ENCODE assay signal across 17 cellular contexts in genomic region chr3:98952404-98952803, GRCh38.
"Had no signal": no experiment of that assay in that cellular context is flagged by ENCODE, and none has a peak within 500 bp of the region (broad histone marks: within the 10 kb centered on the region; RNA-seq: fewer than 3 reads in every experiment).

No MANE protein-coding gene starts in this region.

- H3K27ac Mint-ChIP-seq: activated CD4-positive, alpha-beta memory T cell treated with anti-CD3 and anti-CD28 coated beads for 36 hours; activated naive CD8-positive, alpha-beta T cell treated with anti-CD3 and anti-CD28 coated beads for 36 hours; endodermal cell had no signal

- H3K27me3 ChIP-seq: breast epithelium, right atrium auricular region, stomach had no signal

- H3K36me3 ChIP-seq: breast epithelium, right atrium auricular region, stomach had no signal

- H3K4me3 Mint-ChIP-seq: activated CD4-positive, alpha-beta memory T cell treated with anti-CD3 and anti-CD28 coated beads for 36 hours; activated naive CD8-positive, alpha-beta T cell treated with anti-CD3 and anti-CD28 coated beads for 36 hours; endodermal cell; neural crest cell had no signal

- H3K9me3 ChIP-seq: breast epithelium, right atrium auricular region, stomach had no signal

- H3K9me3 Mint-ChIP-seq: activated CD4-positive, alpha-beta memory T cell treated with anti-CD3 and anti-CD28 coated beads for 36 hours; activated naive CD8-positive, alpha-beta T cell treated with anti-CD3 and anti-CD28 coated beads for 36 hours; endodermal cell had no signal

- H3K4me1 ChIP-seq: breast epithelium, right atrium auricular region, stomach had no signal

- H3K27ac ChIP-seq: breast epithelium, right atrium auricular region, skin epidermis, stomach had no signal

- DNase-seq: activated CD4-positive, alpha-beta memory T cell treated with anti-CD3 and anti-CD28 coated beads for 36 hours; activated CD4-positive, alpha-beta T cell treated with anti-CD3 and anti-CD28 coated beads for 1 hour; activated gamma-delta T cell treated with Interleukin-2 at 50 U/mL for 16 hours; activated naive CD8-positive, alpha-beta T cell treated with anti-CD3 and anti-CD28 coated beads for 36 hours; activated T-cell treated with anti-CD3 and anti-CD28 coated beads, Interleukin-2, amount 50 U/mL, for 48 hours; anterior cingulate cortex; endodermal cell; erythroblast; hippocampal formation; kidney glomerular epithelial cell; posterior cingulate gyrus; stimulated activated CD4-positive, alpha-beta T cell treated with anti-CD3 and anti-CD28 coated beads, Interleukin-4, amount 100 ng/mL, for 4 hours; stomach had no signal

- H3K4me1 Mint-ChIP-seq: activated naive CD8-positive, alpha-beta T cell treated with anti-CD3 and anti-CD28 coated beads for 36 hours had no signal

- H3K36me3 Mint-ChIP-seq: activated CD4-positive, alpha-beta memory T cell treated with anti-CD3 and anti-CD28 coated beads for 36 hours; activated naive CD8-positive, alpha-beta T cell treated with anti-CD3 and anti-CD28 coated beads for 36 hours had no signal

- H3K4me3 ChIP-seq: breast epithelium, right atrium auricular region, skin epidermis, stomach had no signal
